In genomic region chr11:30017467-30017895, GRCh38 we compare ENCODE assay signal across 1 cellular context.
TF ChIP-seq lines count a peak whose summit lies in the region.

No MANE protein-coding gene starts in this region.

TF ChIP-seq in H1, 55 proteins besides CTCF, POLR2A, EP300 and RAD21 (continued from another document):
- TF ChIP-seq CHD2 (IDR thresholded peaks at IDR 0.05; ENCODE audit: low read length) = no peak
- TF ChIP-seq KDM4A (IDR thresholded peaks at IDR 0.05; ENCODE audit: low read depth, low read length, severe bottlenecking) = peak; percentile 23
- no peak for TF ChIP-seq CEBPB (IDR thresholded peaks at IDR 0.05; ENCODE audit: low read depth, low read length)
- no peak for TF ChIP-seq HDAC2 (IDR thresholded peaks at IDR 0.05; ENCODE audit: borderline replicate concordance in 1 of 2, low read depth in 2 of 2, low read length in 2 of 2)
